In genomic region chr5:174348582-174348981, GRCh38 we compare ENCODE assay signal across 17 cellular contexts.
"Had no signal": no experiment of that assay in that cellular context is flagged by ENCODE, and none has a peak within 500 bp of the region (broad histone marks: within the 10 kb centered on the region; RNA-seq: fewer than 3 reads in every experiment).

No MANE protein-coding gene starts in this region.

- H3K4me1 ChIP-seq: body of pancreas, testis, uterus had no signal

- H3K27me3 ChIP-seq: testis, uterus had no signal

- DNase-seq: activated CD4-positive, alpha-beta T cell treated with anti-CD3 and anti-CD28 coated beads for 48 hours; activated CD8-positive, alpha-beta memory T cell treated with anti-CD3 and anti-CD28 coated beads, Interleukin-2, amount 50 U/mL, for 48 hours; activated CD8-positive, alpha-beta T cell treated with anti-CD3 and anti-CD28 coated beads, Interleukin-2, amount 10 ng/mL, durations not matched to agents 7 days and 5 days; activated naive CD4-positive, alpha-beta T cell; body of pancreas; dermis blood vessel endothelial cell; immature natural killer cell; nephron progenitor cell; stimulated activated CD4-positive, alpha-beta T cell treated with anti-CD3 and anti-CD28 coated beads, Interleukin-4, amount 100 ng/mL, for 1 hour; stimulated activated CD8-positive, alpha-beta memory T cell treated with anti-CD3 and anti-CD28 coated beads, Interleukin-4, amount 100 ng/mL, for 48 hours; stimulated activated naive CD8-positive, alpha-beta T cell treated with anti-CD3 and anti-CD28 coated beads, Interleukin-15, Interleukin-2, amounts not matched to agents 100 U/mL and 50 U/mL, for 24 hours; testis; uterus had no signal

- H3K36me3 Mint-ChIP-seq: memory B cell had no signal

- H3K36me3 ChIP-seq: uterus had no signal

- H3K4me1 Mint-ChIP-seq: immature natural killer cell, memory B cell, nephron progenitor cell had no signal

- H3K9me3 ChIP-seq: body of pancreas, testis, uterus had no signal

- H3K9me3 Mint-ChIP-seq: activated T-helper 1 cell treated with anti-CD3 and anti-CD28 coated beads, Interleukin-12 subunit alpha, Interleukin-12 subunit beta, Interleukin-2, Interleukin-4 antibody, amounts not matched to agents 30 ng/mL and 10 ng/mL and 1 ng/mL, durations not matched to agents 14 hours and 24 hours and 36 hours; immature natural killer cell; T-helper 1 cell treated with Interleukin-12 subunit alpha and Interleukin-12 subunit beta and Interleukin-4 antibody, amounts not matched to agents 30 μg/mL and 1 μg/mL, for 36 hours had no signal

- H3K4me3 Mint-ChIP-seq: activated CD8-positive, alpha-beta T cell treated with anti-CD3 and anti-CD28 coated beads, Interleukin-2, amount 10 ng/mL, durations not matched to agents 7 days and 5 days; activated T-helper 1 cell treated with anti-CD3 and anti-CD28 coated beads, Interleukin-12 subunit alpha, Interleukin-12 subunit beta, Interleukin-2, Interleukin-4 antibody, amounts not matched to agents 30 ng/mL and 10 ng/mL and 1 ng/mL, durations not matched to agents 14 hours and 24 hours and 36 hours; immature natural killer cell; memory B cell; nephron progenitor cell; T-helper 1 cell treated with Interleukin-12 subunit alpha and Interleukin-12 subunit beta and Interleukin-4 antibody, amounts not matched to agents 30 μg/mL and 1 μg/mL, for 36 hours had no signal

- ATAC-seq: activated CD8-positive, alpha-beta T cell treated with anti-CD3 and anti-CD28 coated beads, Interleukin-2, amount 10 ng/mL, durations not matched to agents 7 days and 5 days; body of pancreas; left lobe of liver; stimulated activated naive CD8-positive, alpha-beta T cell treated with anti-CD3 and anti-CD28 coated beads, Interleukin-15, Interleukin-2, amounts not matched to agents 100 U/mL and 50 U/mL, for 24 hours had no signal

- H3K27ac ChIP-seq: body of pancreas, testis, uterus had no signal

- H3K4me3 ChIP-seq: body of pancreas, testis, uterus had no signal
